19 cellular contexts compared by ENCODE assay signal in the genomic region with DNA sequence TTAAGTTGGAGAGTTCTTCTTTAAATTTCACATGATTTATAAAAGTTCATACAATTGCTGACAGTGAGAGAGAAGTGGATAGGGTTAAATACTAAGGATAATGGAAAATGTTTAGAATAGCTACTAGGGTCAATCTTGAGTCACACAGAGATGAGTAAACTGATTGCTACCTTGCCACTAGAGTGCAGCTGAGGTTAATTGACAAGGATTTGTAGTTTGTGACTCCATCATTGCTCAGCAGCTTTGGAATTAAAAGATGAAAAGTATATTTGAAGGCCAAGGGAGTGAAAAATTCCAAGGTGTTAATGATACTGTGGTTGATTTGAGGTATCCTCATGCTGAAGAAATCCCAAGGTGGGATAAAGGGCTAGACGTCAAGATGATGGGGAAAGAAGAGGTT.
DNase-seq lines count a peak whose midpoint lies in the region; ATAC-seq, FAIRE-seq and TF ChIP-seq lines count a peak whose summit lies in the region.
"Had no signal": no experiment of that assay in that cellular context is flagged by ENCODE, and none has a peak within 500 bp of the region (broad histone marks: within the 10 kb centered on the region; RNA-seq: fewer than 3 reads in every experiment).

No MANE protein-coding gene starts in this region.

- H3K4me1 Mint-ChIP-seq in natural killer cell (peaks cover 36 to 51% of the 10 kb centered on the region in 2 donors), T-cell (peaks cover 0 to 23% (median 2%) of the 10 kb centered on the region in 3 donors)
- no peaks in the 10 kb centered on the region for H3K4me1 Mint-ChIP-seq in activated T-helper 1 cell treated with anti-CD3 and anti-CD28 coated beads, Interleukin-12 subunit alpha, Interleukin-12 subunit beta, Interleukin-2, Interleukin-4 antibody, amounts not matched to agents 30 ng/mL and 10 ng/mL and 1 ng/mL, durations not matched to agents 14 hours and 24 hours and 36 hours (ENCODE audit: low read depth)
- H3K4me1 Mint-ChIP-seq: B cell had no signal

- DNase-seq in EH (ENCODE audit: low read depth) = peak; percentile 71
- DNase-seq in LHCN-M2 (ENCODE audit: low read depth) = peak; percentile 60
- peak; percentile 80 for DNase-seq in bronchial epithelial cell (ENCODE audit: low read depth)
- no peak for DNase-seq in natural killer cell
- DNase-seq in lower lobe of right lung = no peak
- DNase-seq in activated T-helper 1 cell treated with anti-CD3 and anti-CD28 coated beads, Interleukin-12 subunit alpha, Interleukin-12 subunit beta, Interleukin-2, Interleukin-4 antibody, amounts not matched to agents 30 ng/mL and 10 ng/mL and 1 ng/mL, durations not matched to agents 14 hours and 24 hours and 36 hours (ENCODE audit: low spot score) = no peak
- DNase-seq in T-cell = no peak
- DNase-seq in upper lobe of left lung = no peak
- DNase-seq: activated CD8-positive, alpha-beta memory T cell treated with anti-CD3 and anti-CD28 coated beads for 24 hours; amygdala; kidney; NCI-H1105 treated with DMSO at 0.1 percent for 48 hours; nucleus accumbens had no signal

- H3K4me1 ChIP-seq in lower lobe of right lung (no peaks in the 10 kb centered on the region), upper lobe of left lung (peaks cover 0 to 4% (median 0%) of the 10 kb centered on the region in 4 donors)
- H3K4me1 ChIP-seq: right atrium auricular region, suprapubic skin had no signal

- TF ChIP-seq POLR2A in upper lobe of left lung (IDR thresholded peaks at IDR 0.05) = no peak

- H3K4me3 Mint-ChIP-seq in natural killer cell (no peak overlapping the region), T-cell (no peak overlapping the region)
- no peak overlapping the region for H3K4me3 Mint-ChIP-seq in activated T-helper 1 cell treated with anti-CD3 and anti-CD28 coated beads, Interleukin-12 subunit alpha, Interleukin-12 subunit beta, Interleukin-2, Interleukin-4 antibody, amounts not matched to agents 30 ng/mL and 10 ng/mL and 1 ng/mL, durations not matched to agents 14 hours and 24 hours and 36 hours
- H3K4me3 Mint-ChIP-seq: B cell; T-helper 1 cell treated with Interleukin-12 subunit alpha and Interleukin-12 subunit beta and Interleukin-4 antibody, amounts not matched to agents 30 μg/mL and 1 μg/mL, for 36 hours; WTC11 had no signal

- no peaks in the 10 kb centered on the region for H3K27me3 ChIP-seq in bronchial epithelial cell (ENCODE audit: control insufficient read depth, insufficient read depth, low read length)
- H3K27me3 ChIP-seq in lower lobe of right lung (ENCODE audit: low read depth) = no peaks in the 10 kb centered on the region
- no peaks in the 10 kb centered on the region for H3K27me3 ChIP-seq in upper lobe of left lung
- H3K27me3 ChIP-seq: right atrium auricular region, suprapubic skin had no signal

- TF ChIP-seq CTCF in bronchial epithelial cell (IDR thresholded peaks at IDR 0.05; ENCODE audit: insufficient read depth, low read length, severe bottlenecking) = peak; percentile 5
- no peak for TF ChIP-seq CTCF in natural killer cell (IDR thresholded peaks at IDR 0.05)
- no peak for TF ChIP-seq CTCF in lower lobe of right lung (IDR thresholded peaks at IDR 0.05)
- TF ChIP-seq CTCF in upper lobe of left lung (IDR thresholded peaks at IDR 0.05) = no peak

- no peak for TF ChIP-seq EP300 in upper lobe of left lung (IDR thresholded peaks at IDR 0.05)

- WGBS in upper lobe of left lung, 2 donors = 87 to 96% methylated on average over 1 of the region's 1 CpG

- ATAC-seq in natural killer cell (no peak), lower lobe of right lung (no peak), T-cell (replicated peaks in 1 of 4) (no peak), upper lobe of left lung (ENCODE audit: low FRiP score in 2 of 2) (no peak)
- ATAC-seq: WTC11 had no signal

- FAIRE-seq in bronchial epithelial cell (lab: Jason Lieb, UNC) = no peak
- FAIRE-seq: GM18507 had no signal

- H3K27ac Mint-ChIP-seq in natural killer cell (peak overlapping the region; percentile 57 to 71), T-cell (no peak overlapping the region)
- no peak overlapping the region for H3K27ac Mint-ChIP-seq in activated T-helper 1 cell treated with anti-CD3 and anti-CD28 coated beads, Interleukin-12 subunit alpha, Interleukin-12 subunit beta, Interleukin-2, Interleukin-4 antibody, amounts not matched to agents 30 ng/mL and 10 ng/mL and 1 ng/mL, durations not matched to agents 14 hours and 24 hours and 36 hours
- H3K27ac Mint-ChIP-seq: B cell; T-helper 1 cell treated with Interleukin-12 subunit alpha and Interleukin-12 subunit beta and Interleukin-4 antibody, amounts not matched to agents 30 μg/mL and 1 μg/mL, for 36 hours; WTC11 had no signal

- POLR2A ChIA-PET in T-cell (lab: Charles Lee) = no interaction called here

- no peaks in the 10 kb centered on the region for H3K36me3 ChIP-seq in bronchial epithelial cell (ENCODE audit: control insufficient read depth, insufficient read depth, low read length)
- peaks cover 32% of the 10 kb centered on the region for H3K36me3 ChIP-seq in lower lobe of right lung
- peaks cover 0 to 26% (median 2%) of the 10 kb centered on the region in 4 donors for H3K36me3 ChIP-seq in upper lobe of left lung
- H3K36me3 ChIP-seq: right atrium auricular region had no signal

- H3K36me3 Mint-ChIP-seq in natural killer cell (peaks cover 13% of the 10 kb centered on the region), T-cell (peaks cover 71% of the 10 kb centered on the region)
- peaks cover 24% of the 10 kb centered on the region for H3K36me3 Mint-ChIP-seq in activated T-helper 1 cell treated with anti-CD3 and anti-CD28 coated beads, Interleukin-12 subunit alpha, Interleukin-12 subunit beta, Interleukin-2, Interleukin-4 antibody, amounts not matched to agents 30 ng/mL and 10 ng/mL and 1 ng/mL, durations not matched to agents 14 hours and 24 hours and 36 hours (ENCODE audit: low read depth)

- no peak overlapping the region for H3K27ac ChIP-seq in lower lobe of right lung
- H3K27ac ChIP-seq in upper lobe of left lung = no peak overlapping the region
- H3K27ac ChIP-seq: right atrium auricular region, suprapubic skin had no signal

- CTCF ChIA-PET in T-cell (lab: Charles Lee) = no interaction called here

- intact Hi-C loops in natural killer cell (cut with micrococcal nuclease) (no loop called here), lower lobe of right lung (cut with DNase I) (no loop called here)
- intact Hi-C loops in activated T-helper 1 cell treated with anti-CD3 and anti-CD28 coated beads, Interleukin-12 subunit alpha, Interleukin-12 subunit beta, Interleukin-2, Interleukin-4 antibody, amounts not matched to agents 30 ng/mL and 10 ng/mL and 1 ng/mL, durations not matched to agents 14 hours and 24 hours and 36 hours (cut with micrococcal nuclease) = no loop called here

- H3K9me3 Mint-ChIP-seq in natural killer cell (no peaks in the 10 kb centered on the region), T-cell (no peaks in the 10 kb centered on the region)
- no peaks in the 10 kb centered on the region for H3K9me3 Mint-ChIP-seq in activated T-helper 1 cell treated with anti-CD3 and anti-CD28 coated beads, Interleukin-12 subunit alpha, Interleukin-12 subunit beta, Interleukin-2, Interleukin-4 antibody, amounts not matched to agents 30 ng/mL and 10 ng/mL and 1 ng/mL, durations not matched to agents 14 hours and 24 hours and 36 hours
- H3K9me3 Mint-ChIP-seq: T-helper 1 cell treated with Interleukin-12 subunit alpha and Interleukin-12 subunit beta and Interleukin-4 antibody, amounts not matched to agents 30 μg/mL and 1 μg/mL, for 36 hours; WTC11 had no signal

- H3K4me3 ChIP-seq in bronchial epithelial cell (ENCODE audit: low read depth, low read length) (no peak overlapping the region), lower lobe of right lung (no peak overlapping the region), upper lobe of left lung (no peak overlapping the region)
- H3K4me3 ChIP-seq: right atrium auricular region, suprapubic skin had no signal

- H3K9me3 ChIP-seq in lower lobe of right lung (no peaks in the 10 kb centered on the region), upper lobe of left lung (no peaks in the 10 kb centered on the region)
- H3K9me3 ChIP-seq: right atrium auricular region, suprapubic skin had no signal

- H3K27me3 Mint-ChIP-seq in natural killer cell (ENCODE audit: low read depth in 2 of 2) (no peaks in the 10 kb centered on the region), T-cell (no peaks in the 10 kb centered on the region)
- H3K27me3 Mint-ChIP-seq in activated T-helper 1 cell treated with anti-CD3 and anti-CD28 coated beads, Interleukin-12 subunit alpha, Interleukin-12 subunit beta, Interleukin-2, Interleukin-4 antibody, amounts not matched to agents 30 ng/mL and 10 ng/mL and 1 ng/mL, durations not matched to agents 14 hours and 24 hours and 36 hours (ENCODE audit: insufficient read depth) = no peaks in the 10 kb centered on the region
- H3K27me3 Mint-ChIP-seq: B cell had no signal

Comparison
In these comparisons a context has a peak if more than half of its experiments do, and no peak if none do; other contexts are left out.
1. DNase-seq: peak in EH (single experiment), LHCN-M2 (single experiment) and bronchial epithelial cell (single experiment); none in natural killer cell (single experiment), lower lobe of right lung (single experiment), activated T-helper 1 cell treated with anti-CD3 and anti-CD28 coated beads, Interleukin-12 subunit alpha, Interleukin-12 subunit beta, Interleukin-2, Interleukin-4 antibody, amounts not matched to agents 30 ng/mL and 10 ng/mL and 1 ng/mL, durations not matched to agents 14 hours and 24 hours and 36 hours (single experiment), T-cell (0 of 34) and upper lobe of left lung (0 of 2).
2. H3K27ac Mint-ChIP-seq: peak in natural killer cell (2 of 2); none in activated T-helper 1 cell treated with anti-CD3 and anti-CD28 coated beads, Interleukin-12 subunit alpha, Interleukin-12 subunit beta, Interleukin-2, Interleukin-4 antibody, amounts not matched to agents 30 ng/mL and 10 ng/mL and 1 ng/mL, durations not matched to agents 14 hours and 24 hours and 36 hours (single experiment) and T-cell (0 of 2).